10 cellular contexts compared by ENCODE assay signal in the genomic region with DNA sequence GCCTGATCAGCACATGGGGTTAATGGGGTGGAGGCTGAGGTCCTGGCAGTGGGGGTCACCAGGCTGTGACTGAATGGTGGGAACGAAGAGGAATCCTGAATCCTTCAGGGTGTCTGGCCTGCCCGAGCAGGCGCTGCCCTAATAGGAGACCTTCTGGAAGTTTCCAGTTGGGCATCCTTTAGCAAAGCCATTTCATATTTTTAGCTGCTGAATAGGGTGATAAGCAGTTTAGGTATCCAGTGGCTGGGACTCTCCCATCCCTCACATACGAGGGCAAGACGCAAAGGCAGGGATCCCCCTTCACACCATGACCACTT.
DNase-seq lines count a peak whose midpoint lies in the region; ATAC-seq and TF ChIP-seq lines count a peak whose summit lies in the region.
"Had no signal": no experiment of that assay in that cellular context is flagged by ENCODE, and none has a peak within 500 bp of the region (broad histone marks: within the 10 kb centered on the region; RNA-seq: fewer than 3 reads in every experiment).

No MANE protein-coding gene starts in this region.

- H3K9ac ChIP-seq in MM.1S (ENCODE audit: low read length): 0 out of 2 replicates have a peak overlapping the region, but pooled peaks have one; percentile 4

- no peaks in the 10 kb centered on the region for H3F3A ChIP-seq in MM.1S (ENCODE audit: insufficient read depth, low read length)

- peaks cover 13% of the 10 kb centered on the region for H3K79me2 ChIP-seq in MM.1S (ENCODE audit: low read length)

- no peak for DNase-seq in activated T-cell treated with anti-CD3 and anti-CD28 coated beads, Interleukin-2, amount 50 U/mL, for 72 hours
- DNase-seq in activated T-cell treated with anti-CD3 and anti-CD28 coated beads for 4 hours (no peak), MM.1S (no peak), Calu3 (no peak), mesothelial cell of epicardium (ENCODE audit: low spot score in 2 of 2, unreplicated experiment in 2 of 2) (no peak), osteocyte (ENCODE audit: extremely low spot score, unreplicated experiment) (no peak)
- DNase-seq in effector memory CD8-positive, alpha-beta T cell: no peak
- DNase-seq in stimulated activated naive CD8-positive, alpha-beta T cell treated with anti-CD3 and anti-CD28 coated beads, Interleukin-15, amount 100 ng/mL, for 72 hours: no peak
- DNase-seq: retina had no signal

- H3K36me3 Mint-ChIP-seq in activated T-cell treated with anti-CD3 and anti-CD28 coated beads, Interleukin-2, amount 50 U/mL, for 72 hours (ENCODE audit: insufficient read depth in 2 of 2): no peaks in the 10 kb centered on the region
- H3K36me3 Mint-ChIP-seq in effector memory CD8-positive, alpha-beta T cell (ENCODE audit: insufficient read depth): peaks cover 6% of the 10 kb centered on the region
- H3K36me3 Mint-ChIP-seq in Calu3 (ENCODE audit: insufficient read depth, unreplicated experiment) (no peaks in the 10 kb centered on the region), mesothelial cell of epicardium (no peaks in the 10 kb centered on the region), osteocyte (ENCODE audit: unreplicated experiment) (no peaks in the 10 kb centered on the region)

- TF ChIP-seq CTCF in MM.1S (IDR thresholded peaks at IDR 0.05; ENCODE audit: low read length) (no peak), Calu3 (IDR thresholded peaks at IDR 0.05; ENCODE audit: unreplicated experiment) (no peak), mesothelial cell of epicardium (IDR thresholded peaks at IDR 0.05; ENCODE audit: unreplicated experiment) (no peak), osteocyte (IDR thresholded peaks at IDR 0.05) (no peak)

- H3K27me3 ChIP-seq in MM.1S (replicated peaks; ENCODE audit: insufficient read depth, low read length): no peaks in the 10 kb centered on the region

- peaks cover 39% of the 10 kb centered on the region for H3K4me1 Mint-ChIP-seq in activated T-cell treated with anti-CD3 and anti-CD28 coated beads, Interleukin-2, amount 50 U/mL, for 72 hours (ENCODE audit: low read depth)
- peaks cover 17 to 23% of the 10 kb centered on the region in 2 donors for H3K4me1 Mint-ChIP-seq in effector memory CD8-positive, alpha-beta T cell (ENCODE audit: low read depth in 2 of 2)
- peaks cover 42% of the 10 kb centered on the region for H3K4me1 Mint-ChIP-seq in stimulated activated naive CD8-positive, alpha-beta T cell treated with anti-CD3 and anti-CD28 coated beads, Interleukin-15, amount 100 ng/mL, for 72 hours
- H3K4me1 Mint-ChIP-seq in Calu3 (ENCODE audit: low read depth, unreplicated experiment): peaks cover 9% of the 10 kb centered on the region
- peaks cover 15% of the 10 kb centered on the region for H3K4me1 Mint-ChIP-seq in mesothelial cell of epicardium
- H3K4me1 Mint-ChIP-seq in osteocyte (ENCODE audit: unreplicated experiment): peaks cover 24% of the 10 kb centered on the region

- H3K9me2 ChIP-seq in MM.1S (replicated peaks; ENCODE audit: insufficient read depth, low read length): no peaks in the 10 kb centered on the region

- no peak for ATAC-seq in activated T-cell treated with anti-CD3 and anti-CD28 coated beads, Interleukin-2, amount 50 U/mL, for 72 hours (replicated peaks in 1 of 2)
- peak; percentile 9 for ATAC-seq in effector memory CD8-positive, alpha-beta T cell (replicated peaks)
- ATAC-seq in stimulated activated naive CD8-positive, alpha-beta T cell treated with anti-CD3 and anti-CD28 coated beads, Interleukin-15, amount 100 ng/mL, for 72 hours: peak; percentile 16

- no peaks in the 10 kb centered on the region for H4K20me1 ChIP-seq in MM.1S (ENCODE audit: insufficient read depth, low read length)

- intact Hi-C loops in Calu3 (cut with micrococcal nuclease; ENCODE audit: unreplicated experiment): no loop called here

- H3K9me3 ChIP-seq in MM.1S (replicated peaks; ENCODE audit: insufficient read depth, low read length): no peaks in the 10 kb centered on the region

- peak overlapping the region; percentile 70 for H2AFZ ChIP-seq in MM.1S (ENCODE audit: low read length)

- no peaks in the 10 kb centered on the region for H3K9me3 Mint-ChIP-seq in activated T-cell treated with anti-CD3 and anti-CD28 coated beads, Interleukin-2, amount 50 U/mL, for 72 hours
- H3K9me3 Mint-ChIP-seq in effector memory CD8-positive, alpha-beta T cell: no peaks in the 10 kb centered on the region
- no peaks in the 10 kb centered on the region for H3K9me3 Mint-ChIP-seq in stimulated activated naive CD8-positive, alpha-beta T cell treated with anti-CD3 and anti-CD28 coated beads, Interleukin-15, amount 100 ng/mL, for 72 hours
- no peaks in the 10 kb centered on the region for H3K9me3 Mint-ChIP-seq in Calu3 (ENCODE audit: low read depth, unreplicated experiment)
- no peaks in the 10 kb centered on the region for H3K9me3 Mint-ChIP-seq in mesothelial cell of epicardium
- H3K9me3 Mint-ChIP-seq in osteocyte (ENCODE audit: unreplicated experiment): no peaks in the 10 kb centered on the region
- H3K9me3 Mint-ChIP-seq: activated B cell treated with CpG ODN at 0.5 μM for 24 hours had no signal

- peaks cover 25% of the 10 kb centered on the region for H3K4me1 ChIP-seq in MM.1S (ENCODE audit: low read length)

- peak overlapping the region; percentile 73; the same call in 1 of the 2 replicates for H3K4me2 ChIP-seq in MM.1S (ENCODE audit: low read depth, low read length)

- no TSS peak for BruUV-seq in Calu3 (replicated peaks; lab: Mats Ljungman, UMichigan)

- CTCF ChIA-PET in Calu3 (lab: Charles Lee): interaction anchor here (1.0 kb wide), 1 partner anchor 10 kb away, joined by 4 read pairs; no protein-coding TSS in a partner anchor

- no peak overlapping the region for H3K27ac ChIP-seq in MM.1S (ENCODE audit: low read length)

- H3K4me3 ChIP-seq in MM.1S (ENCODE audit: low read length): no peak overlapping the region

- no peaks in the 10 kb centered on the region for H3K36me3 ChIP-seq in MM.1S (replicated peaks; ENCODE audit: insufficient read depth, low read length)

- H3K27me3 Mint-ChIP-seq in activated T-cell treated with anti-CD3 and anti-CD28 coated beads, Interleukin-2, amount 50 U/mL, for 72 hours (ENCODE audit: low read depth): no peaks in the 10 kb centered on the region
- no peaks in the 10 kb centered on the region for H3K27me3 Mint-ChIP-seq in effector memory CD8-positive, alpha-beta T cell
- H3K27me3 Mint-ChIP-seq in stimulated activated naive CD8-positive, alpha-beta T cell treated with anti-CD3 and anti-CD28 coated beads, Interleukin-15, amount 100 ng/mL, for 72 hours: peaks cover 15% of the 10 kb centered on the region
- H3K27me3 Mint-ChIP-seq in Calu3 (ENCODE audit: unreplicated experiment): peaks cover 14% of the 10 kb centered on the region
- H3K27me3 Mint-ChIP-seq in mesothelial cell of epicardium (ENCODE audit: low read depth): peaks cover 18% of the 10 kb centered on the region
- H3K27me3 Mint-ChIP-seq in osteocyte (ENCODE audit: unreplicated experiment): peaks cover 6% of the 10 kb centered on the region
- H3K27me3 Mint-ChIP-seq: activated B cell treated with CpG ODN at 0.5 μM for 24 hours had no signal

- peak overlapping the region; percentile 67 to 81 for H3K4me3 Mint-ChIP-seq in activated T-cell treated with anti-CD3 and anti-CD28 coated beads, Interleukin-2, amount 50 U/mL, for 72 hours
- peak overlapping the region; percentile 32 to 61 for H3K4me3 Mint-ChIP-seq in effector memory CD8-positive, alpha-beta T cell
- peak overlapping the region; percentile 49 to 66 for H3K4me3 Mint-ChIP-seq in stimulated activated naive CD8-positive, alpha-beta T cell treated with anti-CD3 and anti-CD28 coated beads, Interleukin-15, amount 100 ng/mL, for 72 hours
- H3K4me3 Mint-ChIP-seq in Calu3 (ENCODE audit: low read depth, unreplicated experiment) (no peak overlapping the region), mesothelial cell of epicardium (no peak overlapping the region), osteocyte (ENCODE audit: unreplicated experiment) (no peak overlapping the region)

- H3K27ac Mint-ChIP-seq in activated T-cell treated with anti-CD3 and anti-CD28 coated beads, Interleukin-2, amount 50 U/mL, for 72 hours: peak overlapping the region; percentile 6
- H3K27ac Mint-ChIP-seq in effector memory CD8-positive, alpha-beta T cell: peak overlapping the region in 1 of 2 donors; percentile 74
- H3K27ac Mint-ChIP-seq in stimulated activated naive CD8-positive, alpha-beta T cell treated with anti-CD3 and anti-CD28 coated beads, Interleukin-15, amount 100 ng/mL, for 72 hours: no peak overlapping the region
- no peak overlapping the region for H3K27ac Mint-ChIP-seq in Calu3 (ENCODE audit: unreplicated experiment)
- no peak overlapping the region for H3K27ac Mint-ChIP-seq in mesothelial cell of epicardium
- no peak overlapping the region for H3K27ac Mint-ChIP-seq in osteocyte (ENCODE audit: unreplicated experiment)

Comparison
In these comparisons a context has a peak if more than half of its experiments do, and no peak if none do; other contexts are left out.
1. ATAC-seq: peak in effector memory CD8-positive, alpha-beta T cell (single experiment) and stimulated activated naive CD8-positive, alpha-beta T cell treated with anti-CD3 and anti-CD28 coated beads, Interleukin-15, amount 100 ng/mL, for 72 hours (single experiment); none in activated T-cell treated with anti-CD3 and anti-CD28 coated beads, Interleukin-2, amount 50 U/mL, for 72 hours (0 of 2).
2. H3K4me3 Mint-ChIP-seq: peak in activated T-cell treated with anti-CD3 and anti-CD28 coated beads, Interleukin-2, amount 50 U/mL, for 72 hours (2 of 2), effector memory CD8-positive, alpha-beta T cell (2 of 2) and stimulated activated naive CD8-positive, alpha-beta T cell treated with anti-CD3 and anti-CD28 coated beads, Interleukin-15, amount 100 ng/mL, for 72 hours (2 of 2); none in Calu3 (single experiment), mesothelial cell of epicardium (single experiment) and osteocyte (single experiment).